In genomic region chr17:61064087-61064951, GRCh38 we compare ENCODE assay signal across 11 cellular contexts.
DNase-seq lines count a peak whose midpoint lies in the region; ATAC-seq lines count a peak whose summit lies in the region.
"Had no signal": no experiment of that assay in that cellular context is flagged by ENCODE, and none has a peak within 500 bp of the region (broad histone marks: within the 10 kb centered on the region; RNA-seq: fewer than 3 reads in every experiment).

No MANE protein-coding gene starts in this region.

- peaks cover 14% of the 10 kb centered on the region for H3K36me3 Mint-ChIP-seq in activated CD8-positive, alpha-beta memory T cell treated with anti-CD3 and anti-CD28 coated beads, Interleukin-2, amount 10 ng/mL, durations not matched to agents 7 days and 5 days
- H3K36me3 Mint-ChIP-seq in activated T-helper 2 cell treated with anti-CD3 and anti-CD28 coated beads, Interferon-gamma antibody, Interleukin-2, Interleukin-4, amounts not matched to agents 10 μg/mL and 5 μg/mL and 100 μg/mL, durations not matched to agents 14 hours and 24 hours and 36 hours (ENCODE audit: low read depth): peaks cover 3% of the 10 kb centered on the region
- H3K36me3 Mint-ChIP-seq in T-cell: peaks cover 33% of the 10 kb centered on the region
- H3K36me3 Mint-ChIP-seq in activated T-helper 1 cell treated with anti-CD3 and anti-CD28 coated beads, Interleukin-12 subunit alpha, Interleukin-12 subunit beta, Interleukin-2, Interleukin-4 antibody, amounts not matched to agents 30 ng/mL and 10 ng/mL and 1 ng/mL, durations not matched to agents 14 hours and 24 hours and 36 hours (ENCODE audit: low read depth): no peaks in the 10 kb centered on the region
- H3K36me3 Mint-ChIP-seq in stimulated activated memory B cell treated with anti-CD40 and anti-IgM and Interleukin-4, amounts not matched to agents 10 μg/mL and 1 μg/mL and 100 μg/mL, for 72 hours: peaks cover 17% of the 10 kb centered on the region

- no CpG with 5 or more reads among the region's 1 CpG for WGBS in trophoblast cell (ENCODE audit: extremely low coverage, insufficient coverage, insufficient read length)

- no peak overlapping the region for H3K23ac ChIP-seq in trophoblast cell (ENCODE audit: low read length)

- H3K9me3 ChIP-seq in trophoblast cell (ENCODE audit: insufficient read depth, low read depth, low read length): no peaks in the 10 kb centered on the region

- no peak overlapping the region for H3K4me2 ChIP-seq in trophoblast cell (ENCODE audit: low read length)

- H3K27ac Mint-ChIP-seq in activated CD8-positive, alpha-beta memory T cell treated with anti-CD3 and anti-CD28 coated beads, Interleukin-2, amount 10 ng/mL, durations not matched to agents 7 days and 5 days: no peak overlapping the region
- H3K27ac Mint-ChIP-seq in activated T-helper 2 cell treated with anti-CD3 and anti-CD28 coated beads, Interferon-gamma antibody, Interleukin-2, Interleukin-4, amounts not matched to agents 10 μg/mL and 5 μg/mL and 100 μg/mL, durations not matched to agents 14 hours and 24 hours and 36 hours: peak overlapping the region; percentile 63
- H3K27ac Mint-ChIP-seq in T-cell: no peak overlapping the region
- no peak overlapping the region for H3K27ac Mint-ChIP-seq in activated T-helper 1 cell treated with anti-CD3 and anti-CD28 coated beads, Interleukin-12 subunit alpha, Interleukin-12 subunit beta, Interleukin-2, Interleukin-4 antibody, amounts not matched to agents 30 ng/mL and 10 ng/mL and 1 ng/mL, durations not matched to agents 14 hours and 24 hours and 36 hours
- no peak overlapping the region for H3K27ac Mint-ChIP-seq in stimulated activated memory B cell treated with anti-CD40 and anti-IgM and Interleukin-4, amounts not matched to agents 10 μg/mL and 1 μg/mL and 100 μg/mL, for 72 hours

- CTCF ChIA-PET in activated CD8-positive, alpha-beta memory T cell treated with anti-CD3 and anti-CD28 coated beads, Interleukin-2, amount 10 ng/mL, durations not matched to agents 7 days and 5 days (lab: Charles Lee): no interaction called here
- CTCF ChIA-PET in T-cell (lab: Charles Lee): no interaction called here

- no peaks in the 10 kb centered on the region for H3K27me3 ChIP-seq in trophoblast cell (ENCODE audit: insufficient read depth, low read length)

- H3K4me3 ChIP-seq in trophoblast cell (ENCODE audit: low read depth, low read length): no peak overlapping the region

- POLR2A ChIA-PET in T-cell (lab: Charles Lee): interaction anchor here in 1 of 2 donors (0.6 kb wide), 1 partner anchor 242 kb away, joined by 3 read pairs; no protein-coding TSS in a partner anchor

- H3K14ac ChIP-seq in trophoblast cell (ENCODE audit: low read length): no peak overlapping the region

- no peak overlapping the region for H3K4ac ChIP-seq in trophoblast cell (ENCODE audit: low read depth, low read length)

- intact Hi-C loops in activated T-helper 2 cell treated with anti-CD3 and anti-CD28 coated beads, Interferon-gamma antibody, Interleukin-2, Interleukin-4, amounts not matched to agents 10 μg/mL and 5 μg/mL and 100 μg/mL, durations not matched to agents 14 hours and 24 hours and 36 hours (cut with micrococcal nuclease): loop anchor here (2.0 kb wide), 1 partner anchor 156 kb away; no protein-coding TSS in a partner anchor
- intact Hi-C loops in activated T-helper 1 cell treated with anti-CD3 and anti-CD28 coated beads, Interleukin-12 subunit alpha, Interleukin-12 subunit beta, Interleukin-2, Interleukin-4 antibody, amounts not matched to agents 30 ng/mL and 10 ng/mL and 1 ng/mL, durations not matched to agents 14 hours and 24 hours and 36 hours (cut with micrococcal nuclease): no loop called here

- no peaks in the 10 kb centered on the region for H3K36me3 ChIP-seq in trophoblast cell (ENCODE audit: control insufficient read depth in 1 of 2, insufficient read depth in 2 of 2, low read length in 2 of 2)

- no peak overlapping the region for H3K18ac ChIP-seq in trophoblast cell (ENCODE audit: low read length)

- no peak overlapping the region for H2BK12ac ChIP-seq in trophoblast cell (ENCODE audit: low read length)

- no peak overlapping the region for H2AK5ac ChIP-seq in trophoblast cell (ENCODE audit: low read length)

- no peak overlapping the region for H2BK120ac ChIP-seq in trophoblast cell (ENCODE audit: insufficient read depth, low read length, poor library complexity)

- H3K9ac ChIP-seq in trophoblast cell (ENCODE audit: low read length): no peak overlapping the region

- peaks cover 29% of the 10 kb centered on the region for H3K4me1 Mint-ChIP-seq in activated CD8-positive, alpha-beta memory T cell treated with anti-CD3 and anti-CD28 coated beads, Interleukin-2, amount 10 ng/mL, durations not matched to agents 7 days and 5 days
- peaks cover 17% of the 10 kb centered on the region for H3K4me1 Mint-ChIP-seq in activated T-helper 2 cell treated with anti-CD3 and anti-CD28 coated beads, Interferon-gamma antibody, Interleukin-2, Interleukin-4, amounts not matched to agents 10 μg/mL and 5 μg/mL and 100 μg/mL, durations not matched to agents 14 hours and 24 hours and 36 hours (ENCODE audit: low read depth)
- H3K4me1 Mint-ChIP-seq in T-cell: peaks cover 0 to 7% (median 4%) of the 10 kb centered on the region in 3 donors
- peaks cover 25% of the 10 kb centered on the region for H3K4me1 Mint-ChIP-seq in activated T-helper 1 cell treated with anti-CD3 and anti-CD28 coated beads, Interleukin-12 subunit alpha, Interleukin-12 subunit beta, Interleukin-2, Interleukin-4 antibody, amounts not matched to agents 30 ng/mL and 10 ng/mL and 1 ng/mL, durations not matched to agents 14 hours and 24 hours and 36 hours (ENCODE audit: low read depth)
- no peaks in the 10 kb centered on the region for H3K4me1 Mint-ChIP-seq in stimulated activated memory B cell treated with anti-CD40 and anti-IgM and Interleukin-4, amounts not matched to agents 10 μg/mL and 1 μg/mL and 100 μg/mL, for 72 hours

- H3K4me3 Mint-ChIP-seq in activated CD8-positive, alpha-beta memory T cell treated with anti-CD3 and anti-CD28 coated beads, Interleukin-2, amount 10 ng/mL, durations not matched to agents 7 days and 5 days: no peak overlapping the region
- no peak overlapping the region for H3K4me3 Mint-ChIP-seq in activated T-helper 2 cell treated with anti-CD3 and anti-CD28 coated beads, Interferon-gamma antibody, Interleukin-2, Interleukin-4, amounts not matched to agents 10 μg/mL and 5 μg/mL and 100 μg/mL, durations not matched to agents 14 hours and 24 hours and 36 hours (ENCODE audit: low read depth)
- H3K4me3 Mint-ChIP-seq in T-cell: no peak overlapping the region
- no peak overlapping the region for H3K4me3 Mint-ChIP-seq in activated T-helper 1 cell treated with anti-CD3 and anti-CD28 coated beads, Interleukin-12 subunit alpha, Interleukin-12 subunit beta, Interleukin-2, Interleukin-4 antibody, amounts not matched to agents 30 ng/mL and 10 ng/mL and 1 ng/mL, durations not matched to agents 14 hours and 24 hours and 36 hours
- no peak overlapping the region for H3K4me3 Mint-ChIP-seq in stimulated activated memory B cell treated with anti-CD40 and anti-IgM and Interleukin-4, amounts not matched to agents 10 μg/mL and 1 μg/mL and 100 μg/mL, for 72 hours

- H3K9me3 Mint-ChIP-seq in activated CD8-positive, alpha-beta memory T cell treated with anti-CD3 and anti-CD28 coated beads, Interleukin-2, amount 10 ng/mL, durations not matched to agents 7 days and 5 days (ENCODE audit: low read depth): peaks cover 6% of the 10 kb centered on the region
- H3K9me3 Mint-ChIP-seq in activated T-helper 2 cell treated with anti-CD3 and anti-CD28 coated beads, Interferon-gamma antibody, Interleukin-2, Interleukin-4, amounts not matched to agents 10 μg/mL and 5 μg/mL and 100 μg/mL, durations not matched to agents 14 hours and 24 hours and 36 hours: no peaks in the 10 kb centered on the region
- H3K9me3 Mint-ChIP-seq in T-cell: no peaks in the 10 kb centered on the region
- H3K9me3 Mint-ChIP-seq in activated T-helper 1 cell treated with anti-CD3 and anti-CD28 coated beads, Interleukin-12 subunit alpha, Interleukin-12 subunit beta, Interleukin-2, Interleukin-4 antibody, amounts not matched to agents 30 ng/mL and 10 ng/mL and 1 ng/mL, durations not matched to agents 14 hours and 24 hours and 36 hours: no peaks in the 10 kb centered on the region
- H3K9me3 Mint-ChIP-seq in stimulated activated memory B cell treated with anti-CD40 and anti-IgM and Interleukin-4, amounts not matched to agents 10 μg/mL and 1 μg/mL and 100 μg/mL, for 72 hours: no peaks in the 10 kb centered on the region

- no peaks in the 10 kb centered on the region for H3K79me1 ChIP-seq in trophoblast cell (ENCODE audit: low read length)

- no peaks in the 10 kb centered on the region for H3K27me3 Mint-ChIP-seq in activated CD8-positive, alpha-beta memory T cell treated with anti-CD3 and anti-CD28 coated beads, Interleukin-2, amount 10 ng/mL, durations not matched to agents 7 days and 5 days
- no peaks in the 10 kb centered on the region for H3K27me3 Mint-ChIP-seq in activated T-helper 2 cell treated with anti-CD3 and anti-CD28 coated beads, Interferon-gamma antibody, Interleukin-2, Interleukin-4, amounts not matched to agents 10 μg/mL and 5 μg/mL and 100 μg/mL, durations not matched to agents 14 hours and 24 hours and 36 hours (ENCODE audit: low read depth)
- H3K27me3 Mint-ChIP-seq in T-cell: no peaks in the 10 kb centered on the region
- no peaks in the 10 kb centered on the region for H3K27me3 Mint-ChIP-seq in activated T-helper 1 cell treated with anti-CD3 and anti-CD28 coated beads, Interleukin-12 subunit alpha, Interleukin-12 subunit beta, Interleukin-2, Interleukin-4 antibody, amounts not matched to agents 30 ng/mL and 10 ng/mL and 1 ng/mL, durations not matched to agents 14 hours and 24 hours and 36 hours (ENCODE audit: insufficient read depth)
- no peaks in the 10 kb centered on the region for H3K27me3 Mint-ChIP-seq in stimulated activated memory B cell treated with anti-CD40 and anti-IgM and Interleukin-4, amounts not matched to agents 10 μg/mL and 1 μg/mL and 100 μg/mL, for 72 hours

- no peak overlapping the region for H4K12ac ChIP-seq in trophoblast cell (ENCODE audit: low read depth, low read length)

- no peak overlapping the region for H2BK5ac ChIP-seq in trophoblast cell (ENCODE audit: low read depth, low read length, poor library complexity)

- H3K27ac ChIP-seq in trophoblast cell (ENCODE audit: low read depth, low read length): no peak overlapping the region

- H3K79me2 ChIP-seq in trophoblast cell (ENCODE audit: control insufficient read depth, insufficient read depth, low read length, poor library complexity): no peaks in the 10 kb centered on the region

- H2AFZ ChIP-seq in trophoblast cell (ENCODE audit: insufficient read depth, low read length, poor library complexity): no peak overlapping the region

- H3K4me1 ChIP-seq in trophoblast cell (ENCODE audit: control insufficient read depth in 1 of 2, insufficient read depth in 2 of 2, low read length in 2 of 2): no peaks in the 10 kb centered on the region

- no peak for DNase-seq in activated CD8-positive, alpha-beta memory T cell treated with anti-CD3 and anti-CD28 coated beads, Interleukin-2, amount 10 ng/mL, durations not matched to agents 7 days and 5 days
- no peak for DNase-seq in activated CD8-positive, alpha-beta memory T cell treated with anti-CD3 and anti-CD28 coated beads for 24 hours
- DNase-seq in activated T-helper 2 cell treated with anti-CD3 and anti-CD28 coated beads, Interferon-gamma antibody, Interleukin-2, Interleukin-4, amounts not matched to agents 10 μg/mL and 5 μg/mL and 100 μg/mL, durations not matched to agents 14 hours and 24 hours and 36 hours (ENCODE audit: low spot score): no peak
- peak; percentile 64 to 82 for DNase-seq in trophoblast cell
- no peak for DNase-seq in T-cell
- DNase-seq in activated T-helper 1 cell treated with anti-CD3 and anti-CD28 coated beads, Interleukin-12 subunit alpha, Interleukin-12 subunit beta, Interleukin-2, Interleukin-4 antibody, amounts not matched to agents 30 ng/mL and 10 ng/mL and 1 ng/mL, durations not matched to agents 14 hours and 24 hours and 36 hours (ENCODE audit: low spot score): no peak
- DNase-seq: activated T-cell treated with anti-CD3 and anti-CD28 coated beads, Interleukin-2, amount 50 U/mL, for 72 hours; midbrain; T-helper 1 cell had no signal

- no peak overlapping the region for H4K91ac ChIP-seq in trophoblast cell (ENCODE audit: low read depth, low read length)

- H4K8ac ChIP-seq in trophoblast cell (ENCODE audit: low read depth, low read length): no peak overlapping the region

- peak; percentile 53 for ATAC-seq in activated CD8-positive, alpha-beta memory T cell treated with anti-CD3 and anti-CD28 coated beads, Interleukin-2, amount 10 ng/mL, durations not matched to agents 7 days and 5 days
- ATAC-seq in HG02981 (IDR thresholded peaks at IDR 0.05; ENCODE audit: unreplicated experiment) (peak; percentile 60), T-cell (replicated peaks in 1 of 4) (no peak)
- no peak for ATAC-seq in stimulated activated memory B cell treated with anti-CD40 and anti-IgM and Interleukin-4, amounts not matched to agents 10 μg/mL and 1 μg/mL and 100 μg/mL, for 72 hours
- ATAC-seq: activated T-cell treated with anti-CD3 and anti-CD28 coated beads, Interleukin-2, amount 50 U/mL, for 72 hours had no signal

Comparison
In these comparisons a context has a peak if more than half of its experiments do, and no peak if none do; other contexts are left out.
1. ATAC-seq: peak in activated CD8-positive, alpha-beta memory T cell treated with anti-CD3 and anti-CD28 coated beads, Interleukin-2, amount 10 ng/mL, durations not matched to agents 7 days and 5 days (single experiment) and HG02981 (single experiment); none in T-cell (0 of 4) and stimulated activated memory B cell treated with anti-CD40 and anti-IgM and Interleukin-4, amounts not matched to agents 10 μg/mL and 1 μg/mL and 100 μg/mL, for 72 hours (single experiment).
2. DNase-seq: peak in trophoblast cell (2 of 2); none in activated CD8-positive, alpha-beta memory T cell treated with anti-CD3 and anti-CD28 coated beads, Interleukin-2, amount 10 ng/mL, durations not matched to agents 7 days and 5 days (single experiment), activated CD8-positive, alpha-beta memory T cell treated with anti-CD3 and anti-CD28 coated beads for 24 hours (single experiment), activated T-helper 2 cell treated with anti-CD3 and anti-CD28 coated beads, Interferon-gamma antibody, Interleukin-2, Interleukin-4, amounts not matched to agents 10 μg/mL and 5 μg/mL and 100 μg/mL, durations not matched to agents 14 hours and 24 hours and 36 hours (single experiment), T-cell (0 of 34) and activated T-helper 1 cell treated with anti-CD3 and anti-CD28 coated beads, Interleukin-12 subunit alpha, Interleukin-12 subunit beta, Interleukin-2, Interleukin-4 antibody, amounts not matched to agents 30 ng/mL and 10 ng/mL and 1 ng/mL, durations not matched to agents 14 hours and 24 hours and 36 hours (single experiment).